Comparison of ENCODE assay signal across 15 cellular contexts in genomic region chr11:74162688-74163467, GRCh38. TPM values are rescaled to one million over a fixed set of nuclear protein-coding genes. Genes with fewer than 3 reads are reported as not detected.
A peak's percentile ranks its signal among the peaks of the same experiment; 100 is the strongest.
DNase-seq lines count a peak whose midpoint lies in the region; ATAC-seq and TF ChIP-seq lines count a peak whose summit lies in the region.
"Had no signal": no experiment of that assay in that cellular context is flagged by ENCODE, and none has a peak within 500 bp of the region (broad histone marks: within the 10 kb centered on the region; RNA-seq: fewer than 3 reads in every experiment).

No MANE protein-coding gene starts in this region.

- H3K4me1 ChIP-seq in cardiac muscle cell (ENCODE audit: low read depth) (peaks cover 4% of the 10 kb centered on the region), SJCRH30 (peaks cover 15% of the 10 kb centered on the region)
- H3K4me1 ChIP-seq: Peyer's patch, prostate gland, tibial nerve had no signal

- no peak for DNase-seq in cardiac muscle cell (ENCODE audit: low read depth in 1 of 2, low spot score in 1 of 2)
- no peak for DNase-seq in Right ventricle myocardium inferior (ENCODE audit: missing footprints)
- peak; percentile 49 to 76 for DNase-seq in SJCRH30
- no peak for DNase-seq in stimulated activated naive B cell treated with anti-CD40 and anti-IgM and Interleukin-4, amounts not matched to agents 10 μg/mL and 1 μg/mL and 100 μg/mL, for 72 hours
- no peak for DNase-seq in UCSD-AML1 (lab: John Stamatoyannopoulos, UW; ENCODE audit: unreplicated experiment)
- no peak for DNase-seq in central memory CD4-positive, alpha-beta T cell
- no peak for DNase-seq in 8988T
- DNase-seq: activated CD4-positive, CD25-positive, alpha-beta regulatory T cell treated with anti-CD3 and anti-CD28 coated beads, Interleukin-2, amount 50 U/mL, for 72 hours; head of caudate nucleus; MV-4-11; Peyer's patch had no signal

- H3K36me3 ChIP-seq in cardiac muscle cell (peaks cover 29% of the 10 kb centered on the region), SJCRH30 (peaks cover 81% of the 10 kb centered on the region)
- H3K36me3 ChIP-seq: prostate gland had no signal

- H3K27ac ChIP-seq in cardiac muscle cell (peak overlapping the region; percentile 38), SJCRH30 (peak overlapping the region; percentile 53)
- H3K27ac ChIP-seq: epithelial cell of prostate, Peyer's patch, prostate gland, tibial nerve had no signal

- H3K9me3 Mint-ChIP-seq in stimulated activated naive B cell treated with anti-CD40 and anti-IgM and Interleukin-4, amounts not matched to agents 10 μg/mL and 1 μg/mL and 100 μg/mL, for 72 hours, result peaks cover 0 to 1% of the 10 kb centered on the region in 2 donors

- peaks cover 7 to 22% of the 10 kb centered on the region in 2 donors for H3K4me1 Mint-ChIP-seq in stimulated activated naive B cell treated with anti-CD40 and anti-IgM and Interleukin-4, amounts not matched to agents 10 μg/mL and 1 μg/mL and 100 μg/mL, for 72 hours

- no peak overlapping the region for H3K4me3 Mint-ChIP-seq in stimulated activated naive B cell treated with anti-CD40 and anti-IgM and Interleukin-4, amounts not matched to agents 10 μg/mL and 1 μg/mL and 100 μg/mL, for 72 hours

- no peaks in the 10 kb centered on the region for H3K27me3 Mint-ChIP-seq in stimulated activated naive B cell treated with anti-CD40 and anti-IgM and Interleukin-4, amounts not matched to agents 10 μg/mL and 1 μg/mL and 100 μg/mL, for 72 hours

- H3K36me3 Mint-ChIP-seq in stimulated activated naive B cell treated with anti-CD40 and anti-IgM and Interleukin-4, amounts not matched to agents 10 μg/mL and 1 μg/mL and 100 μg/mL, for 72 hours, result peaks cover 17 to 43% of the 10 kb centered on the region in 2 donors

- ATAC-seq in Right ventricle myocardium inferior (no peak), HG02642 (IDR thresholded peaks at IDR 0.05; ENCODE audit: poor library complexity, unreplicated experiment) (peak; percentile 43)
- ATAC-seq in stimulated activated naive B cell treated with anti-CD40 and anti-IgM and Interleukin-4, amounts not matched to agents 10 μg/mL and 1 μg/mL and 100 μg/mL, for 72 hours (replicated peaks), result peak; percentile 46 to 52

- TF ChIP-seq CTCF in cardiac muscle cell (IDR thresholded peaks at IDR 0.05; ENCODE audit: low read depth, low read length), result no peak

- H3K27me3 ChIP-seq in cardiac muscle cell (no peaks in the 10 kb centered on the region), SJCRH30 (no peaks in the 10 kb centered on the region)
- H3K27me3 ChIP-seq: Peyer's patch, tibial nerve had no signal

- no peaks in the 10 kb centered on the region for H3K9me3 ChIP-seq in cardiac muscle cell (ENCODE audit: low read depth)
- H3K9me3 ChIP-seq in SJCRH30 (replicated peaks), result no peaks in the 10 kb centered on the region
- H3K9me3 ChIP-seq: Peyer's patch, prostate gland, tibial nerve had no signal

- H3K27ac Mint-ChIP-seq in stimulated activated naive B cell treated with anti-CD40 and anti-IgM and Interleukin-4, amounts not matched to agents 10 μg/mL and 1 μg/mL and 100 μg/mL, for 72 hours, result no peak overlapping the region

- intact Hi-C loops in Right ventricle myocardium inferior (cut with DNase I), result no loop called here

- H3K4me3 ChIP-seq in cardiac muscle cell, result no peak overlapping the region
- no peak overlapping the region for H3K4me3 ChIP-seq in SJCRH30
- H3K4me3 ChIP-seq: Peyer's patch, prostate gland, tibial nerve had no signal

RNA-seq across cellular contexts. Expression of gene C2CD3, which starts 7.9 kb away (rescaled TPM):
- total RNA-seq in cardiac muscle cell (13.3 and 23.0 TPM in 2 replicates), Right ventricle myocardium inferior (9.6 TPM)
- 10.2 and 11.8 TPM in 2 replicates for polyA plus RNA-seq in cardiac muscle cell
- total RNA-seq in SJCRH30 (2014; rRNA removed; shearing (Covaris generic)), result 27.5 and 31.3 TPM in 2 replicates

RNA-seq across cellular contexts. Expression of gene PPME1, which starts 8.2 kb away (rescaled TPM):
- 55.2 and 62.1 TPM in 2 replicates for total RNA-seq in cardiac muscle cell
- polyA plus RNA-seq in cardiac muscle cell, result 109 TPM in 2 replicates
- total RNA-seq in Right ventricle myocardium inferior, result 34.6 TPM
- 52.7 and 56.5 TPM in 2 replicates for total RNA-seq in SJCRH30 (2014; rRNA removed; shearing (Covaris generic))

Comparison
In these comparisons a context has a peak if more than half of its experiments do, and no peak if none do; other contexts are left out.
1. DNase-seq: peak in SJCRH30 (2 of 2); none in cardiac muscle cell (0 of 2), Right ventricle myocardium inferior (single experiment), stimulated activated naive B cell treated with anti-CD40 and anti-IgM and Interleukin-4, amounts not matched to agents 10 μg/mL and 1 μg/mL and 100 μg/mL, for 72 hours (single experiment), UCSD-AML1 (single experiment), central memory CD4-positive, alpha-beta T cell (single experiment) and 8988T (single experiment).